Comparison of ENCODE assay signal across 12 cellular contexts in the genomic region with DNA sequence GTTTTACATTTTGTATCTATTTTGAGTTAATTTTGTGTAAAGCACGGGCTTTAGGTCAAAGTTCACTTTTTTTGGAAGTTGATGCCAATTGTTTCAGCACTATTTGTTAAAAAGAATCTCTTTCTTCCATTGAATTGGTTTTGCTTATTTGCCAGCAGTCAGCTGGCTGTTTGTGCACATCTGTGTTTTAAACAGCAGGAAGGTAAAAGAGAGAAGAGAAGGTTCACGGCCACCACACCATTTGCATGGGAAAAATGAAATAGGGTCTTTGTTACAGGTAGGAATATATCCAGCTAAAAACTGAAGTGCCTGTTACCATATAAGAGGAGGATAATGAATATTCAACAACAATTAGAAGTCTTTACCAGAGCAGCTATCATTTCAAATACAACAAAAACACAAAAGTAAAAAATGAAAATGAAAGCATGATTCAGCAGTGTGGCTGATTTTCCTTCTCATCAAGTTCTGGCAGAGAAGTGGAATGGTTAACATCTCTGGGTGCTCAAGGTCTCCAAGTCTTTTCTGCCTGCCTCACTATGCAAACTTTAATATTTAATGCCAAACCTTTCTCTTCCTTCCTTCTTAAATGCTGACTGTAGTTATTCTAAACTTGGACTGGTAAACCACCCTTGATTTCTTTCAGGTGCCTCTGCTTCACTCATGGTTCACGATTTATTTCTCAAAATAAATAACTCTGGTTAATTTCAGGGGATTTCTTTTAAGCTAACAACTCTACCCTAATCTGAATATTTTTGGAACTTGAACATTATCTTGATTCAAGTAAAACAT.
DNase-seq lines count a peak whose midpoint lies in the region; ATAC-seq lines count a peak whose summit lies in the region.
"Had no signal": no experiment of that assay in that cellular context is flagged by ENCODE, and none has a peak within 500 bp of the region (broad histone marks: within the 10 kb centered on the region; RNA-seq: fewer than 3 reads in every experiment).

No MANE protein-coding gene starts in this region.

- CTCF ChIA-PET in activated CD4-positive, alpha-beta T cell treated with anti-CD3 and anti-CD28 coated beads for 36 hours (lab: Charles Lee) = interaction anchor here (1.9 kb wide), 1 partner anchor 8 kb away, joined by 11 read pairs; no protein-coding TSS in a partner anchor

- POLR2A ChIA-PET in activated CD4-positive, alpha-beta T cell treated with anti-CD3 and anti-CD28 coated beads for 36 hours (lab: Charles Lee) = no interaction called here

- no peaks in the 10 kb centered on the region for H3K27me3 Mint-ChIP-seq in activated CD4-positive, alpha-beta T cell treated with anti-CD3 and anti-CD28 coated beads for 36 hours
- H3K27me3 Mint-ChIP-seq: activated B cell treated with CpG ODN at 0.5 μM for 24 hours had no signal

- ATAC-seq in GM18867 (IDR thresholded peaks at IDR 0.05; ENCODE audit: unreplicated experiment) (peak; percentile 73), GM21723 (IDR thresholded peaks at IDR 0.05; ENCODE audit: unreplicated experiment) (peak; percentile 68), HG03442 (IDR thresholded peaks at IDR 0.05; ENCODE audit: unreplicated experiment) (peak; percentile 49), HG02571 (IDR thresholded peaks at IDR 0.05; ENCODE audit: unreplicated experiment) (no peak)
- no peak for ATAC-seq in activated CD4-positive, alpha-beta T cell treated with anti-CD3 and anti-CD28 coated beads for 36 hours

- DNase-seq in myocyte (ENCODE audit: low read depth) (peak; percentile 22), putamen (ENCODE audit: low spot score) (no peak)
- no peak for DNase-seq in activated CD4-positive, alpha-beta T cell treated with anti-CD3 and anti-CD28 coated beads for 36 hours
- DNase-seq: activated B cell treated with CpG ODN at 0.5 μM for 24 hours; activated effector memory CD4-positive, alpha-beta T cell treated with anti-CD3 and anti-CD28 coated beads, Interleukin-2, amount 50 U/mL, for 16 hours; DMS153; NCI-H146 had no signal

- H3K36me3 Mint-ChIP-seq in activated CD4-positive, alpha-beta T cell treated with anti-CD3 and anti-CD28 coated beads for 36 hours (ENCODE audit: low read depth) = no peaks in the 10 kb centered on the region
- H3K36me3 Mint-ChIP-seq: neural progenitor cell had no signal

- H3K9me3 Mint-ChIP-seq in activated CD4-positive, alpha-beta T cell treated with anti-CD3 and anti-CD28 coated beads for 36 hours (ENCODE audit: low read depth) = no peaks in the 10 kb centered on the region
- H3K9me3 Mint-ChIP-seq: activated B cell treated with CpG ODN at 0.5 μM for 24 hours, neural progenitor cell had no signal

- no peaks in the 10 kb centered on the region for H3K4me1 Mint-ChIP-seq in activated CD4-positive, alpha-beta T cell treated with anti-CD3 and anti-CD28 coated beads for 36 hours
- H3K4me1 Mint-ChIP-seq: activated B cell treated with CpG ODN at 0.5 μM for 24 hours, neural progenitor cell had no signal

- H3K27ac Mint-ChIP-seq in activated CD4-positive, alpha-beta T cell treated with anti-CD3 and anti-CD28 coated beads for 36 hours = no peak overlapping the region
- H3K27ac Mint-ChIP-seq: activated B cell treated with CpG ODN at 0.5 μM for 24 hours, neural progenitor cell had no signal

- intact Hi-C loops in activated CD4-positive, alpha-beta T cell treated with anti-CD3 and anti-CD28 coated beads for 36 hours (cut with DNase I, micrococcal nuclease) = no loop called here

- no peak overlapping the region for H3K4me3 Mint-ChIP-seq in activated CD4-positive, alpha-beta T cell treated with anti-CD3 and anti-CD28 coated beads for 36 hours
- H3K4me3 Mint-ChIP-seq: activated B cell treated with CpG ODN at 0.5 μM for 24 hours, neural progenitor cell had no signal

Comparison
In these comparisons a context has a peak if more than half of its experiments do, and no peak if none do; other contexts are left out.
1. ATAC-seq: peak in GM18867 (single experiment), GM21723 (single experiment) and HG03442 (single experiment); none in HG02571 (single experiment) and activated CD4-positive, alpha-beta T cell treated with anti-CD3 and anti-CD28 coated beads for 36 hours (single experiment).